In genomic region chr16:71883849-71884638, GRCh38 we compare ENCODE assay signal across 8 cellular contexts. TPM values are rescaled to one million over a fixed set of nuclear protein-coding genes. Genes with fewer than 3 reads are reported as not detected.
A peak's percentile ranks its signal among the peaks of the same experiment; 100 is the strongest.
DNase-seq lines count a peak whose midpoint lies in the region; ATAC-seq and TF ChIP-seq lines count a peak whose summit lies in the region.

TSS of gene ZNF821 (minus strand) at chr16:71884182. CDS start at chr16:71879946, 4,236 bp downstream.

- peak within 1 kb of the TSS; percentile 86 for H3K27ac Mint-ChIP-seq in activated CD4-positive, alpha-beta memory T cell treated with anti-CD3 and anti-CD28 coated beads, Interleukin-2, amount 10 ng/mL, durations not matched to agents 7 days and 5 days

- H3K36me3 Mint-ChIP-seq in activated CD4-positive, alpha-beta memory T cell treated with anti-CD3 and anti-CD28 coated beads, Interleukin-2, amount 10 ng/mL, durations not matched to agents 7 days and 5 days (ENCODE audit: low read depth), result peaks cover 26% of the 10 kb centered on the region

- no peaks in the 10 kb centered on the region for H3K9me3 Mint-ChIP-seq in activated CD4-positive, alpha-beta memory T cell treated with anti-CD3 and anti-CD28 coated beads, Interleukin-2, amount 10 ng/mL, durations not matched to agents 7 days and 5 days

- CTCF ChIA-PET in activated CD4-positive, alpha-beta memory T cell treated with anti-CD3 and anti-CD28 coated beads, Interleukin-2, amount 10 ng/mL, durations not matched to agents 7 days and 5 days (lab: Charles Lee), result interaction anchor here (0.7 to 6.2 kb wide), 17 partner anchors 10 to 319 kb away, joined by 3 to 97 read pairs (median 5); partner anchors contain the start of genes AP1G1 and IST1

- DNase-seq in AG09309 (ENCODE audit: low read depth), result no peak
- peak; percentile 11 to 83 for DNase-seq in NCI-H526 (lab: John Stamatoyannopoulos, UW)
- peak; percentile 79 for DNase-seq in activated CD4-positive, alpha-beta memory T cell treated with anti-CD3 and anti-CD28 coated beads, Interleukin-2, amount 10 ng/mL, durations not matched to agents 7 days and 5 days
- DNase-seq in lower lobe of right lung, result peak; percentile 83
- DNase-seq in stimulated activated CD4-positive, alpha-beta T cell treated with anti-CD3 and anti-CD28 coated beads, TNF-alpha, amount 100 ng/mL, for 24 hours (ENCODE audit: low read depth in 3 of 3), result peak; percentile 27 to 71 (median 55)

- H3K4me1 ChIP-seq in ectodermal cell (ENCODE audit: control insufficient read depth, insufficient read depth, low read length), result peaks cover 2% of the 10 kb centered on the region
- H3K4me1 ChIP-seq in lower lobe of right lung, result peaks cover 25% of the 10 kb centered on the region

- ATAC-seq in GM18909 (IDR thresholded peaks at IDR 0.05; ENCODE audit: poor library complexity, unreplicated experiment) (peak; percentile 51), HG03159 (IDR thresholded peaks at IDR 0.05; ENCODE audit: unreplicated experiment) (peak; percentile 41), lower lobe of right lung (peak; percentile 90 to 96)

- H3K9me3 ChIP-seq in ectodermal cell (ENCODE audit: control insufficient read depth, low read length), result no peaks in the 10 kb centered on the region
- no peaks in the 10 kb centered on the region for H3K9me3 ChIP-seq in lower lobe of right lung

- peaks cover 5% of the 10 kb centered on the region for H3K27me3 Mint-ChIP-seq in activated CD4-positive, alpha-beta memory T cell treated with anti-CD3 and anti-CD28 coated beads, Interleukin-2, amount 10 ng/mL, durations not matched to agents 7 days and 5 days

- H3K36me3 ChIP-seq in ectodermal cell (ENCODE audit: control insufficient read depth, insufficient read depth, low read length) (peaks cover 2% of the 10 kb centered on the region), lower lobe of right lung (peaks cover 13% of the 10 kb centered on the region)

- intact Hi-C loops in lower lobe of right lung (cut with DNase I), result no loop called here

- H3K27ac ChIP-seq in ectodermal cell (ENCODE audit: insufficient read depth, low read depth, low read length, poor library complexity, severe bottlenecking) (peak within 1 kb of the TSS; percentile 87), lower lobe of right lung (peak within 1 kb of the TSS; percentile 90)

- peak within 1 kb of the TSS; percentile 77 for H3K4me3 ChIP-seq in AG09309 (ENCODE audit: control insufficient read depth, low read depth, low read length)
- peak within 1 kb of the TSS; percentile 89 for H3K4me3 ChIP-seq in ectodermal cell (ENCODE audit: insufficient read depth, low read depth, low read length)
- H3K4me3 ChIP-seq in lower lobe of right lung, result peak within 1 kb of the TSS; percentile 89

- H3K4me3 Mint-ChIP-seq in activated CD4-positive, alpha-beta memory T cell treated with anti-CD3 and anti-CD28 coated beads, Interleukin-2, amount 10 ng/mL, durations not matched to agents 7 days and 5 days, result peak within 1 kb of the TSS; percentile 95

- POLR2A ChIA-PET in activated CD4-positive, alpha-beta memory T cell treated with anti-CD3 and anti-CD28 coated beads, Interleukin-2, amount 10 ng/mL, durations not matched to agents 7 days and 5 days (lab: Charles Lee), result interaction anchor here (0.6 to 8.4 kb wide), 24 partner anchors 10 to 1359 kb away, joined by 3 to 111 read pairs (median 4); partner anchors contain the start of genes AP1G1 and IST1

- 0 to 1% methylated on average over 85 of the region's 85 CpGs for WGBS in ectodermal cell, 2 experiments

- H3K4me1 Mint-ChIP-seq in activated CD4-positive, alpha-beta memory T cell treated with anti-CD3 and anti-CD28 coated beads, Interleukin-2, amount 10 ng/mL, durations not matched to agents 7 days and 5 days, result peaks cover 45% of the 10 kb centered on the region

- H3K27me3 ChIP-seq in ectodermal cell (ENCODE audit: control insufficient read depth, insufficient read depth, low read length, poor library complexity, severe bottlenecking) (no peaks in the 10 kb centered on the region), lower lobe of right lung (ENCODE audit: low read depth) (no peaks in the 10 kb centered on the region)

- TF ChIP-seq CTCF in AG09309 (IDR thresholded peaks at IDR 0.05; ENCODE audit: control insufficient read depth, insufficient read depth, low read depth, low read length, missing control alignments) (peak; percentile 40), lower lobe of right lung (IDR thresholded peaks at IDR 0.05) (peak; percentile 35)

RNA-seq across cellular contexts. Expression of gene ZNF821, which starts in this region (rescaled TPM):
- total RNA-seq in activated CD4-positive, alpha-beta memory T cell treated with anti-CD3 and anti-CD28 coated beads, Interleukin-2, amount 10 ng/mL, durations not matched to agents 7 days and 5 days, result 10 to 100 TPM; 11.4 to 11.9 TPM
- polyA plus RNA-seq in ectodermal cell (2013, experiment 1 of 4), result 19.4 TPM
- polyA plus RNA-seq in ectodermal cell (2013, experiment 2 of 4), result 20.0 TPM
- polyA plus RNA-seq in ectodermal cell (2013, experiment 3 of 4), result 20.5 TPM
- polyA plus RNA-seq in ectodermal cell (2013, experiment 4 of 4), result 20.0 TPM
- 8.2 TPM for total RNA-seq in lower lobe of right lung

Comparison
In these comparisons a context has a peak if more than half of its experiments do, and no peak if none do; other contexts are left out.
1. ATAC-seq: peak in every context shown above with its lines; median percentile 93 in lower lobe of right lung; 51 in GM18909; 41 in HG03159.